9 cellular contexts compared by ENCODE assay signal in the genomic region with DNA sequence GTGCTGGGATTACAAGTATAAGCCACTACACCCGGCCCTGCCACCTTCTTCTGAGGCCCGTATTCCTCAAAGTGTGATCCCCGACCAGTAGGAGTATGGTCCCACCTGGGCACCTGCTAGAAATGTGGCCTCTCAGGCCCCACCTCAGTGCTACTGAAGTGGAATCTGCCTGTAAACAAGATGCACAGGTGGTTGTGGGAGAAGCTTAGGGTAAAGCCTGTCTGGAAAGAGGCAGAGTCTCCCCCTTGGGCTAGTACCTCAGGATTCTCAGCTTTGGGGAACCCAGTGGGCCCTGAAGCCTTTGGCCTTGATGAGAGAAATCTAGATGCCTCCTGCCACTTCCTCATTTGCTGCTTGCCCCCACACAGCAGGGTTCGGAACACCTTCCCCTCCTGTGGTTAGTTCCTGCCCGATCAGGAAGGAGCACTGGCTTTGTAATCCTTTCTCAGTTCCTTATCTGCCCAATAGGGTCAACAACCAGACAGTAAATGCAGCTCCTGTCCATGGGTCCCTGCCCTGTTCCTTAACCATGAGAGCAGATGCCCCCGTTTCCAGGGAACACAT. TPM values are rescaled to one million over a fixed set of nuclear protein-coding genes. Genes with fewer than 3 reads are reported as not detected.
DNase-seq lines count a peak whose midpoint lies in the region; ATAC-seq and TF ChIP-seq lines count a peak whose summit lies in the region.
"Had no signal": no experiment of that assay in that cellular context is flagged by ENCODE, and none has a peak within 500 bp of the region (broad histone marks: within the 10 kb centered on the region; RNA-seq: fewer than 3 reads in every experiment).

No MANE protein-coding gene starts in this region.

- H3K27me3 ChIP-seq in OCI-LY1 (ENCODE audit: insufficient read depth, low read length) (no peaks in the 10 kb centered on the region), gastroesophageal sphincter (no peaks in the 10 kb centered on the region), uterus (no peaks in the 10 kb centered on the region)

- WGBS in gastroesophageal sphincter (ENCODE audit: low coverage in 1 of 2), 2 donors = 66 to 73% methylated on average over 4 of the region's 6 CpGs

- no peak overlapping the region for H3K4me3 ChIP-seq in OCI-LY1 (ENCODE audit: low read depth, low read length, poor library complexity, severe bottlenecking)
- no peak overlapping the region for H3K4me3 ChIP-seq in gastroesophageal sphincter
- no peak overlapping the region for H3K4me3 ChIP-seq in uterus

- H3F3A ChIP-seq in OCI-LY1 (ENCODE audit: insufficient read depth, low read length) = no peaks in the 10 kb centered on the region

- DNase-seq in NCI-H1694 treated with DMSO at 0.1 percent for 48 hours (lab: John Stamatoyannopoulos, UW) (peak; percentile 7), NCI-H1694 (lab: John Stamatoyannopoulos, UW) (no peak), uterus (no peak), NCI-H82 (lab: John Stamatoyannopoulos, UW) (no peak), NK-92 (lab: John Stamatoyannopoulos, UW; ENCODE audit: unreplicated experiment) (no peak)

- TF ChIP-seq POLR2A in gastroesophageal sphincter (IDR thresholded peaks at IDR 0.05) (no peak), uterus (IDR thresholded peaks at IDR 0.05) (no peak)

- no peaks in the 10 kb centered on the region for H4K20me1 ChIP-seq in OCI-LY1 (ENCODE audit: insufficient read depth, low read length)

- intact Hi-C loops in uterus (cut with DNase I; ENCODE audit: low total_unique reads) = no loop called here

- no peaks in the 10 kb centered on the region for H3K79me2 ChIP-seq in OCI-LY1 (ENCODE audit: insufficient read depth, low read length)

- no peaks in the 10 kb centered on the region for H3K9me2 ChIP-seq in OCI-LY1 (ENCODE audit: low read depth, low read length)

- TF ChIP-seq EP300 in gastroesophageal sphincter (IDR thresholded peaks at IDR 0.05) = no peak

- TF ChIP-seq CTCF in OCI-LY1 (IDR thresholded peaks at IDR 0.05; ENCODE audit: low read length) = no peak
- no peak for TF ChIP-seq CTCF in gastroesophageal sphincter (IDR thresholded peaks at IDR 0.05)
- no peak for TF ChIP-seq CTCF in uterus (IDR thresholded peaks at IDR 0.05)

- H3K9me3 ChIP-seq in OCI-LY1 (ENCODE audit: low read length) (no peaks in the 10 kb centered on the region), gastroesophageal sphincter (no peaks in the 10 kb centered on the region), uterus (no peaks in the 10 kb centered on the region)

- H3K9ac ChIP-seq in OCI-LY1 (ENCODE audit: low read length) = peak overlapping the region; percentile 30; the same call in 1 of the 2 replicates

- peak overlapping the region; percentile 94 for H3K27ac ChIP-seq in OCI-LY1 (ENCODE audit: low read depth, low read length, poor library complexity, severe bottlenecking)
- H3K27ac ChIP-seq in gastroesophageal sphincter = peak overlapping the region in 3 of 4 donors; percentile 44 to 83 (median 57)
- peak overlapping the region; percentile 48 for H3K27ac ChIP-seq in uterus
- H3K27ac ChIP-seq: 22Rv1 had no signal

- H2AFZ ChIP-seq in OCI-LY1 (ENCODE audit: low read length) = no peak overlapping the region

- H3K4me1 ChIP-seq in OCI-LY1 (ENCODE audit: insufficient read depth, low read length, severe bottlenecking) (peaks cover 73% of the 10 kb centered on the region), gastroesophageal sphincter (peaks cover 0 to 50% (median 23%) of the 10 kb centered on the region in 3 donors), uterus (no peaks in the 10 kb centered on the region)

- H3K36me3 ChIP-seq in OCI-LY1 (ENCODE audit: insufficient read depth, low read length) (no peaks in the 10 kb centered on the region), gastroesophageal sphincter (peaks cover 0 to 87% of the 10 kb centered on the region in 2 donors), uterus (no peaks in the 10 kb centered on the region)

- H3K4me2 ChIP-seq in OCI-LY1 (ENCODE audit: low read length) = peak overlapping the region; percentile 37

- ATAC-seq in HG02840 (IDR thresholded peaks at IDR 0.05; ENCODE audit: low FRiP score, unreplicated experiment) (peak; percentile 49), gastroesophageal sphincter (peak; percentile 54)

RNA-seq across cellular contexts. Expression of gene TK2, which starts 25.2 kb away (rescaled TPM):
- total RNA-seq in gastroesophageal sphincter = 10 to 100 TPM; 32.7 to 42.8 (median 37.0) TPM
- total RNA-seq in uterus = 10 to 100 TPM; 13.6 to 52.6 (median 39.2) TPM

RNA-seq across cellular contexts. Expression of gene CKLF, which starts 27.7 kb away (rescaled TPM):
- total RNA-seq in gastroesophageal sphincter (10 to 100 TPM; 13.1 to 31.5 (median 17.9) TPM), uterus (100 to 1,000 TPM in 1 of 4 donors, 10 to 100 TPM in 3; 31.3 to 118 (median 68.6) TPM)

RNA-seq across cellular contexts. Expression of gene CMTM1, which starts 41.6 kb away (rescaled TPM):
- under 1 TPM in 1 of 4 donors, not detected in 3; 0.89 TPM for total RNA-seq in gastroesophageal sphincter
- 1 to 10 TPM in 2 of 4 donors, not detected in 2; 5.0 to 5.3 TPM for total RNA-seq in uterus

RNA-seq across cellular contexts. Expression of gene CMTM2, which starts 54.6 kb away (rescaled TPM):
- total RNA-seq in gastroesophageal sphincter = not detected
- 1 to 10 TPM in 1 of 4 donors, not detected in 3; 1.2 TPM for total RNA-seq in uterus
